1 cellular context compared by ENCODE assay signal in the genomic region with DNA sequence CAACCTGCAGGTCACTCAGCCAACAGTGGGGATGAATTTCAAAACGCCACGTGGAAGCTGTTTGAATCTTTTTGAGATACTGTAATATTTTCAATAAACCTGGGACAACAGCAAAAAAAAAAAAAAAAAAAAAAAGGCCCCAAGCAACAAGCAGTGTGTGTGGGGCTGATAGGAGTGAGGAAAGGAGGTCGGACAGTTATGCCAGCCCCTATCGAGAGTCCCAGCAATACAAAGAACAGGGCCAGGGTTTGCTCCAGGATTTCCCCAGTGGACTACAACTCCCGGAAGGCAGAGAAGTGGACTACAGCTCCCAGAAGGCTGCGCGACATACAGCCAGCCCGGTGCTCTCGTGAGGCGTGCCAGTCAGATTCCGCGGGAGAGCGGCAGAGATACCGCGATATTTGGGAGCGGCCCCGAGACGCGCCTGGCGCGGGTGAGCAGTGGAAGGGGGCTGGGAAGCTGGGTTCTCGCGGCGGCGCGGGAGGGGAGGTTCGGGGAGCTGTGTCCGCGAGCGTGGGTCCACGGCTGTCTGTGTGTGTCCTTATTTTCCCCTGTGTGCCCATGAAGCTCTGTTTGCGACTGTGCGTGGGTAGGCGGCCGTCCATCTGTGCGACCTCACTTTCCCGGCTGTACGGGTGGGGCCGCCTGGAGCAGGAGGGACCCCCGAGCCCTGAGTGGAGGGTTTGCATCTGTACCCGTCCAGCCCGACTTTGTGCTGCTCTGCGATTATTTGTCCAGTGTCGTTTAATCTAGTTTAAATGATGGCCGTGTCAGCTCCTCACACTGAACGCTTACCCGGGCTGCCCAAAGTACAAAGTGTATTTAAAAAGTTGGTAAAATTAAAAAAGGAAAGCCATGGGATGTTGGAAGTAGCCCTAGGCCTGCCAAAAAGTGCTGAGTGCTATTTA.
TF ChIP-seq lines count a peak whose summit lies in the region.

A gene with protein sequence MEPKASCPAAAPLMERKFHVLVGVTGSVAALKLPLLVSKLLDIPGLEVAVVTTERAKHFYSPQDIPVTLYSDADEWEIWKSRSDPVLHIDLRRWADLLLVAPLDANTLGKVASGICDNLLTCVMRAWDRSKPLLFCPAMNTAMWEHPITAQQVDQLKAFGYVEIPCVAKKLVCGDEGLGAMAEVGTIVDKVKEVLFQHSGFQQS (plus strand): TSS at position 397 of the 908 bp plus-strand sequence. CDS start 4,729 bp downstream, outside the sequence.

TF ChIP-seq in SK-N-SH, 30 proteins besides CTCF, POLR2A, EP300 and RAD21 (continued from another document):
- TF ChIP-seq, protein P1, sequence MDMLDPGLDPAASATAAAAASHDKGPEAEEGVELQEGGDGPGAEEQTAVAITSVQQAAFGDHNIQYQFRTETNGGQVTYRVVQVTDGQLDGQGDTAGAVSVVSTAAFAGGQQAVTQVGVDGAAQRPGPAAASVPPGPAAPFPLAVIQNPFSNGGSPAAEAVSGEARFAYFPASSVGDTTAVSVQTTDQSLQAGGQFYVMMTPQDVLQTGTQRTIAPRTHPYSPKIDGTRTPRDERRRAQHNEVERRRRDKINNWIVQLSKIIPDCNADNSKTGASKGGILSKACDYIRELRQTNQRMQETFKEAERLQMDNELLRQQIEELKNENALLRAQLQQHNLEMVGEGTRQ (IDR thresholded peaks at IDR 0.05; ENCODE audit: borderline replicate concordance, low read depth, low read length) = no peak
- TF ChIP-seq, protein P2, sequence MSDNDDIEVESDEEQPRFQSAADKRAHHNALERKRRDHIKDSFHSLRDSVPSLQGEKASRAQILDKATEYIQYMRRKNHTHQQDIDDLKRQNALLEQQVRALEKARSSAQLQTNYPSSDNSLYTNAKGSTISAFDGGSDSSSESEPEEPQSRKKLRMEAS (IDR thresholded peaks at IDR 0.05; ENCODE audit: low read depth) = peak; percentile 72
- TF ChIP-seq RCOR1 (IDR thresholded peaks at IDR 0.05; ENCODE audit: low read length) (no peak), TAF1 (IDR thresholded peaks at IDR 0.05; ENCODE audit: borderline replicate concordance, low read depth, low read length) (peak; percentile 91), FOXM1 (IDR thresholded peaks at IDR 0.05; ENCODE audit: low read depth) (no peak), ELF1 (IDR thresholded peaks at IDR 0.05) (peak; percentile 73), NRF1 (IDR thresholded peaks at IDR 0.05; ENCODE audit: low read depth, low read length) (peak; percentile 37; the same call in 1 of the 2 replicates), GABPA (IDR thresholded peaks at IDR 0.05; ENCODE audit: low read depth) (no peak), FOSL2 (IDR thresholded peaks at IDR 0.05; ENCODE audit: borderline replicate concordance, low read depth) (no peak), EZH2phosphoT487 (IDR thresholded peaks at IDR 0.05; ENCODE audit: borderline replicate concordance, low read depth) (no peak), JUND (IDR thresholded peaks at IDR 0.05) (no peak)
- TF ChIP-seq, protein P3, sequence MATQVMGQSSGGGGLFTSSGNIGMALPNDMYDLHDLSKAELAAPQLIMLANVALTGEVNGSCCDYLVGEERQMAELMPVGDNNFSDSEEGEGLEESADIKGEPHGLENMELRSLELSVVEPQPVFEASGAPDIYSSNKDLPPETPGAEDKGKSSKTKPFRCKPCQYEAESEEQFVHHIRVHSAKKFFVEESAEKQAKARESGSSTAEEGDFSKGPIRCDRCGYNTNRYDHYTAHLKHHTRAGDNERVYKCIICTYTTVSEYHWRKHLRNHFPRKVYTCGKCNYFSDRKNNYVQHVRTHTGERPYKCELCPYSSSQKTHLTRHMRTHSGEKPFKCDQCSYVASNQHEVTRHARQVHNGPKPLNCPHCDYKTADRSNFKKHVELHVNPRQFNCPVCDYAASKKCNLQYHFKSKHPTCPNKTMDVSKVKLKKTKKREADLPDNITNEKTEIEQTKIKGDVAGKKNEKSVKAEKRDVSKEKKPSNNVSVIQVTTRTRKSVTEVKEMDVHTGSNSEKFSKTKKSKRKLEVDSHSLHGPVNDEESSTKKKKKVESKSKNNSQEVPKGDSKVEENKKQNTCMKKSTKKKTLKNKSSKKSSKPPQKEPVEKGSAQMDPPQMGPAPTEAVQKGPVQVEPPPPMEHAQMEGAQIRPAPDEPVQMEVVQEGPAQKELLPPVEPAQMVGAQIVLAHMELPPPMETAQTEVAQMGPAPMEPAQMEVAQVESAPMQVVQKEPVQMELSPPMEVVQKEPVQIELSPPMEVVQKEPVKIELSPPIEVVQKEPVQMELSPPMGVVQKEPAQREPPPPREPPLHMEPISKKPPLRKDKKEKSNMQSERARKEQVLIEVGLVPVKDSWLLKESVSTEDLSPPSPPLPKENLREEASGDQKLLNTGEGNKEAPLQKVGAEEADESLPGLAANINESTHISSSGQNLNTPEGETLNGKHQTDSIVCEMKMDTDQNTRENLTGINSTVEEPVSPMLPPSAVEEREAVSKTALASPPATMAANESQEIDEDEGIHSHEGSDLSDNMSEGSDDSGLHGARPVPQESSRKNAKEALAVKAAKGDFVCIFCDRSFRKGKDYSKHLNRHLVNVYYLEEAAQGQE (IDR thresholded peaks at IDR 0.05; ENCODE audit: low read depth, low read length) = 0 out of 2 replicates have a peak, but pooled peaks have one; percentile 51
- TF ChIP-seq, protein P4, sequence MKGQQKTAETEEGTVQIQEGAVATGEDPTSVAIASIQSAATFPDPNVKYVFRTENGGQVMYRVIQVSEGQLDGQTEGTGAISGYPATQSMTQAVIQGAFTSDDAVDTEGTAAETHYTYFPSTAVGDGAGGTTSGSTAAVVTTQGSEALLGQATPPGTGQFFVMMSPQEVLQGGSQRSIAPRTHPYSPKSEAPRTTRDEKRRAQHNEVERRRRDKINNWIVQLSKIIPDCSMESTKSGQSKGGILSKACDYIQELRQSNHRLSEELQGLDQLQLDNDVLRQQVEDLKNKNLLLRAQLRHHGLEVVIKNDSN (IDR thresholded peaks at IDR 0.05; ENCODE audit: borderline replicate concordance, low read depth) = no peak
